Comparison of ENCODE assay signal across 1 cellular context in the genomic region with DNA sequence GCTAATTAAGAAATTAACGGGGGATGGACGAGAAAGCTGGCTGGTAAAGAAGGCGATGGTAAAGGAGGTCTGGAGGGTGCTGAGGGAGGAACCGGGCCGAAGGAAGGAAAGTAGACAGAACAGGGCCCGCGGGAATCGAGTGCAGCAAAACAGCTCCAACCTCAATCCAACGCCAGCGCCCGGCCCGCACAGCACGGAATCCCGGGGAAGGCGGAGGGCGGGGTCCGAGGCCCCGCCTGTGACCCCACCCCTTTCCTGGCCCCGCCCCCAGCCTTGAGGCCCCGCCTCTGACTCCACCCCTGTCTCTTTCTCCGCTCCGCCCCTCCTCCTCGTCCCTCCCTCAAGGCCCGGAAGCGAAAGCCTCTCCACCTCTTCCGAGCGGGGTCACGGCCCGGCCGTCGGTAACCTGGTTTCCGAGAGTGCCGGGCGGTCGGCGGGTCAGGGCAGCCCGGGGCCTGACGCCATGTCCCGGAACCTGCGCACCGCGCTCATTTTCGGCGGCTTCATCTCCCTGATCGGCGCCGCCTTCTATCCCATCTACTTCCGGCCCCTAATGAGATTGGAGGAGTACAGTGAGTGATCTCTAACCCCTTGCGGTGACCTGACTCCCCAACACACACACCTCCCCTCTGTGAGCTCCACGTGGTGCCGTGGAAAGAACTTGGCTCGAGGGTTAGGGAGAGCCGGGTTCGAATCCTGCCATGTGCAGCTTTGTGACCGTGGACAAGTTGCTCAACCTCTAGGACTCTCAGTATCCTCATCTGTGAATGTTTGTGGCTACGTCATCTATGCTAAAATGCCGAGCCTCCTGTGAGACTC.
TF ChIP-seq lines count a peak whose summit lies in the region.

A gene (plus strand): TSS at position 370 of the 819 bp plus-strand sequence. CDS start 94 bp downstream, at position 464.

TF ChIP-seq in HepG2, 621 proteins besides CTCF, POLR2A, EP300 and RAD21 (continued from another document and continues in another):
- TF ChIP-seq, protein P1, sequence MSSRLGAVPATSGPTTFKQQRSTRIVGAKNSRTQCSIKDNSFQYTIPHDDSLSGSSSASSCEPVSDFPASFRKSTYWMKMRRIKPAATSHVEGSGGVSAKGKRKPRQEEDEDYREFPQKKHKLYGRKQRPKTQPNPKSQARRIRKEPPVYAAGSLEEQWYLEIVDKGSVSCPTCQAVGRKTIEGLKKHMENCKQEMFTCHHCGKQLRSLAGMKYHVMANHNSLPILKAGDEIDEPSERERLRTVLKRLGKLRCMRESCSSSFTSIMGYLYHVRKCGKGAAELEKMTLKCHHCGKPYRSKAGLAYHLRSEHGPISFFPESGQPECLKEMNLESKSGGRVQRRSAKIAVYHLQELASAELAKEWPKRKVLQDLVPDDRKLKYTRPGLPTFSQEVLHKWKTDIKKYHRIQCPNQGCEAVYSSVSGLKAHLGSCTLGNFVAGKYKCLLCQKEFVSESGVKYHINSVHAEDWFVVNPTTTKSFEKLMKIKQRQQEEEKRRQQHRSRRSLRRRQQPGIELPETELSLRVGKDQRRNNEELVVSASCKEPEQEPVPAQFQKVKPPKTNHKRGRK (CRISPR knock-in tag; IDR thresholded peaks at IDR 0.05) = no peak
- TF ChIP-seq, protein P2, sequence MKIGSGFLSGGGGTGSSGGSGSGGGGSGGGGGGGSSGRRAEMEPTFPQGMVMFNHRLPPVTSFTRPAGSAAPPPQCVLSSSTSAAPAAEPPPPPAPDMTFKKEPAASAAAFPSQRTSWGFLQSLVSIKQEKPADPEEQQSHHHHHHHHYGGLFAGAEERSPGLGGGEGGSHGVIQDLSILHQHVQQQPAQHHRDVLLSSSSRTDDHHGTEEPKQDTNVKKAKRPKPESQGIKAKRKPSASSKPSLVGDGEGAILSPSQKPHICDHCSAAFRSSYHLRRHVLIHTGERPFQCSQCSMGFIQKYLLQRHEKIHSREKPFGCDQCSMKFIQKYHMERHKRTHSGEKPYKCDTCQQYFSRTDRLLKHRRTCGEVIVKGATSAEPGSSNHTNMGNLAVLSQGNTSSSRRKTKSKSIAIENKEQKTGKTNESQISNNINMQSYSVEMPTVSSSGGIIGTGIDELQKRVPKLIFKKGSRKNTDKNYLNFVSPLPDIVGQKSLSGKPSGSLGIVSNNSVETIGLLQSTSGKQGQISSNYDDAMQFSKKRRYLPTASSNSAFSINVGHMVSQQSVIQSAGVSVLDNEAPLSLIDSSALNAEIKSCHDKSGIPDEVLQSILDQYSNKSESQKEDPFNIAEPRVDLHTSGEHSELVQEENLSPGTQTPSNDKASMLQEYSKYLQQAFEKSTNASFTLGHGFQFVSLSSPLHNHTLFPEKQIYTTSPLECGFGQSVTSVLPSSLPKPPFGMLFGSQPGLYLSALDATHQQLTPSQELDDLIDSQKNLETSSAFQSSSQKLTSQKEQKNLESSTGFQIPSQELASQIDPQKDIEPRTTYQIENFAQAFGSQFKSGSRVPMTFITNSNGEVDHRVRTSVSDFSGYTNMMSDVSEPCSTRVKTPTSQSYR (CRISPR knock-in tag; IDR thresholded peaks at IDR 0.05; ENCODE audit: borderline replicate concordance) = no peak
- TF ChIP-seq XBP1 (CRISPR knock-in tag; IDR thresholded peaks at IDR 0.05) = no peak
- TF ChIP-seq SMC3 (IDR thresholded peaks at IDR 0.05; ENCODE audit: low read length) = no peak
- TF ChIP-seq NFYC (CRISPR knock-in tag; IDR thresholded peaks at IDR 0.05) = no peak
- no peak for TF ChIP-seq PAF1 (CRISPR knock-in tag; IDR thresholded peaks at IDR 0.05)
- no peak for TF ChIP-seq WIZ (CRISPR knock-in tag; IDR thresholded peaks at IDR 0.05)
- peak; percentile 71; the same call in 1 of the 2 replicates for TF ChIP-seq ZNF251 (CRISPR knock-in tag; IDR thresholded peaks at IDR 0.05)
- no peak for TF ChIP-seq NFE2L1 (CRISPR knock-in tag; IDR thresholded peaks at IDR 0.05; ENCODE audit: borderline replicate concordance)
- TF ChIP-seq PHF8 (CRISPR knock-in tag; IDR thresholded peaks at IDR 0.05) = peak; percentile 81
- TF ChIP-seq HHEX (CRISPR knock-in tag; IDR thresholded peaks at IDR 0.05) = no peak
- TF ChIP-seq ZNF501 (CRISPR knock-in tag; IDR thresholded peaks at IDR 0.05) = peak; percentile 70; the same call in 1 of the 2 replicates
- TF ChIP-seq ZNF317 (CRISPR knock-in tag; IDR thresholded peaks at IDR 0.05) = no peak
- no peak for TF ChIP-seq TEAD2 (CRISPR knock-in tag; IDR thresholded peaks at IDR 0.05)
- TF ChIP-seq ZNF253 (CRISPR knock-in tag; IDR thresholded peaks at IDR 0.05; ENCODE audit: borderline replicate concordance) = no peak
- TF ChIP-seq FOXJ3 (CRISPR knock-in tag; IDR thresholded peaks at IDR 0.05; ENCODE audit: borderline replicate concordance) = 0 out of 2 replicates have a peak, but pooled peaks have one; percentile 60
- TF ChIP-seq, protein P3, sequence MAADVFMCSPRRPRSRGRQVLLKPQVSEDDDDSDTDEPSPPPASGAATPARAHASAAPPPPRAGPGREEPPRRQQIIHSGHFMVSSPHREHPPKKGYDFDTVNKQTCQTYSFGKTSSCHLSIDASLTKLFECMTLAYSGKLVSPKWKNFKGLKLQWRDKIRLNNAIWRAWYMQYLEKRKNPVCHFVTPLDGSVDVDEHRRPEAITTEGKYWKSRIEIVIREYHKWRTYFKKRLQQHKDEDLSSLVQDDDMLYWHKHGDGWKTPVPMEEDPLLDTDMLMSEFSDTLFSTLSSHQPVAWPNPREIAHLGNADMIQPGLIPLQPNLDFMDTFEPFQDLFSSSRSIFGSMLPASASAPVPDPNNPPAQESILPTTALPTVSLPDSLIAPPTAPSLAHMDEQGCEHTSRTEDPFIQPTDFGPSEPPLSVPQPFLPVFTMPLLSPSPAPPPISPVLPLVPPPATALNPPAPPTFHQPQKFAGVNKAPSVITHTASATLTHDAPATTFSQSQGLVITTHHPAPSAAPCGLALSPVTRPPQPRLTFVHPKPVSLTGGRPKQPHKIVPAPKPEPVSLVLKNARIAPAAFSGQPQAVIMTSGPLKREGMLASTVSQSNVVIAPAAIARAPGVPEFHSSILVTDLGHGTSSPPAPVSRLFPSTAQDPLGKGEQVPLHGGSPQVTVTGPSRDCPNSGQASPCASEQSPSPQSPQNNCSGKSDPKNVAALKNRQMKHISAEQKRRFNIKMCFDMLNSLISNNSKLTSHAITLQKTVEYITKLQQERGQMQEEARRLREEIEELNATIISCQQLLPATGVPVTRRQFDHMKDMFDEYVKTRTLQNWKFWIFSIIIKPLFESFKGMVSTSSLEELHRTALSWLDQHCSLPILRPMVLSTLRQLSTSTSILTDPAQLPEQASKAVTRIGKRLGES (CRISPR knock-in tag; IDR thresholded peaks at IDR 0.05; ENCODE audit: borderline replicate concordance) = 0 out of 2 replicates have a peak, but pooled peaks have one; percentile 34
- TF ChIP-seq ZNF44 (CRISPR knock-in tag; IDR thresholded peaks at IDR 0.05) = peak; percentile 47; the same call in 1 of the 2 replicates
- no peak for TF ChIP-seq ZNF333 (CRISPR knock-in tag; IDR thresholded peaks at IDR 0.05; ENCODE audit: borderline replicate concordance)
- TF ChIP-seq HNRNPH1 (optimal IDR thresholded peaks at IDR 0.05; ENCODE audit: low read depth, low read length) = no peak
- TF ChIP-seq MBNL3 (CRISPR knock-in tag; conservative IDR thresholded peaks at IDR 0.05) = no peak
- peak; percentile 70; the same call in 1 of the 2 replicates for TF ChIP-seq ZNF543 (CRISPR knock-in tag; IDR thresholded peaks at IDR 0.05)
- TF ChIP-seq SIN3B (IDR thresholded peaks at IDR 0.05; ENCODE audit: low read length) = no peak
- peak in 1 of 2 experiments; percentile 74; a peak in 2 of 4 replicates for TF ChIP-seq NR2F1 (CRISPR knock-in tag; IDR thresholded peaks at IDR 0.05)
- peak; percentile 34; the same call in 1 of the 2 replicates for TF ChIP-seq SIX1 (CRISPR knock-in tag; IDR thresholded peaks at IDR 0.05; ENCODE audit: borderline replicate concordance)
- no peak for TF ChIP-seq ZNF772 (CRISPR knock-in tag; IDR thresholded peaks at IDR 0.05)
- TF ChIP-seq ZNF451 (CRISPR knock-in tag; IDR thresholded peaks at IDR 0.05) = peak; percentile 34; the same call in 1 of the 2 replicates
- TF ChIP-seq ZC3H4 (CRISPR knock-in tag; IDR thresholded peaks at IDR 0.05; ENCODE audit: borderline replicate concordance) = no peak; the same call in 1 of the 2 replicates
- TF ChIP-seq, protein P4, sequence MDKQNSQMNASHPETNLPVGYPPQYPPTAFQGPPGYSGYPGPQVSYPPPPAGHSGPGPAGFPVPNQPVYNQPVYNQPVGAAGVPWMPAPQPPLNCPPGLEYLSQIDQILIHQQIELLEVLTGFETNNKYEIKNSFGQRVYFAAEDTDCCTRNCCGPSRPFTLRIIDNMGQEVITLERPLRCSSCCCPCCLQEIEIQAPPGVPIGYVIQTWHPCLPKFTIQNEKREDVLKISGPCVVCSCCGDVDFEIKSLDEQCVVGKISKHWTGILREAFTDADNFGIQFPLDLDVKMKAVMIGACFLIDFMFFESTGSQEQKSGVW (CRISPR knock-in tag; IDR thresholded peaks at IDR 0.05; ENCODE audit: borderline replicate concordance) = no peak
- no peak for TF ChIP-seq ZNF775 (CRISPR knock-in tag; IDR thresholded peaks at IDR 0.05; ENCODE audit: borderline replicate concordance)
- no peak for TF ChIP-seq ZFP41 (CRISPR knock-in tag; IDR thresholded peaks at IDR 0.05; ENCODE audit: borderline replicate concordance)
- TF ChIP-seq, protein P5, sequence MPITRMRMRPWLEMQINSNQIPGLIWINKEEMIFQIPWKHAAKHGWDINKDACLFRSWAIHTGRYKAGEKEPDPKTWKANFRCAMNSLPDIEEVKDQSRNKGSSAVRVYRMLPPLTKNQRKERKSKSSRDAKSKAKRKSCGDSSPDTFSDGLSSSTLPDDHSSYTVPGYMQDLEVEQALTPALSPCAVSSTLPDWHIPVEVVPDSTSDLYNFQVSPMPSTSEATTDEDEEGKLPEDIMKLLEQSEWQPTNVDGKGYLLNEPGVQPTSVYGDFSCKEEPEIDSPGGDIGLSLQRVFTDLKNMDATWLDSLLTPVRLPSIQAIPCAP (CRISPR knock-in tag; IDR thresholded peaks at IDR 0.05; ENCODE audit: low read depth) = no peak
- peak; percentile 60; the same call in 1 of the 2 replicates for TF ChIP-seq KAT7 (CRISPR knock-in tag; IDR thresholded peaks at IDR 0.05; ENCODE audit: borderline replicate concordance)
- TF ChIP-seq, protein P6, sequence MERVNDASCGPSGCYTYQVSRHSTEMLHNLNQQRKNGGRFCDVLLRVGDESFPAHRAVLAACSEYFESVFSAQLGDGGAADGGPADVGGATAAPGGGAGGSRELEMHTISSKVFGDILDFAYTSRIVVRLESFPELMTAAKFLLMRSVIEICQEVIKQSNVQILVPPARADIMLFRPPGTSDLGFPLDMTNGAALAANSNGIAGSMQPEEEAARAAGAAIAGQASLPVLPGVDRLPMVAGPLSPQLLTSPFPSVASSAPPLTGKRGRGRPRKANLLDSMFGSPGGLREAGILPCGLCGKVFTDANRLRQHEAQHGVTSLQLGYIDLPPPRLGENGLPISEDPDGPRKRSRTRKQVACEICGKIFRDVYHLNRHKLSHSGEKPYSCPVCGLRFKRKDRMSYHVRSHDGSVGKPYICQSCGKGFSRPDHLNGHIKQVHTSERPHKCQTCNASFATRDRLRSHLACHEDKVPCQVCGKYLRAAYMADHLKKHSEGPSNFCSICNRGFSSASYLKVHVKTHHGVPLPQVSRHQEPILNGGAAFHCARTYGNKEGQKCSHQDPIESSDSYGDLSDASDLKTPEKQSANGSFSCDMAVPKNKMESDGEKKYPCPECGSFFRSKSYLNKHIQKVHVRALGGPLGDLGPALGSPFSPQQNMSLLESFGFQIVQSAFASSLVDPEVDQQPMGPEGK (CRISPR knock-in tag; IDR thresholded peaks at IDR 0.05) = peak; percentile 57
- TF ChIP-seq ZNF383 (CRISPR knock-in tag; IDR thresholded peaks at IDR 0.05; ENCODE audit: borderline replicate concordance) = no peak
- TF ChIP-seq, protein P7, sequence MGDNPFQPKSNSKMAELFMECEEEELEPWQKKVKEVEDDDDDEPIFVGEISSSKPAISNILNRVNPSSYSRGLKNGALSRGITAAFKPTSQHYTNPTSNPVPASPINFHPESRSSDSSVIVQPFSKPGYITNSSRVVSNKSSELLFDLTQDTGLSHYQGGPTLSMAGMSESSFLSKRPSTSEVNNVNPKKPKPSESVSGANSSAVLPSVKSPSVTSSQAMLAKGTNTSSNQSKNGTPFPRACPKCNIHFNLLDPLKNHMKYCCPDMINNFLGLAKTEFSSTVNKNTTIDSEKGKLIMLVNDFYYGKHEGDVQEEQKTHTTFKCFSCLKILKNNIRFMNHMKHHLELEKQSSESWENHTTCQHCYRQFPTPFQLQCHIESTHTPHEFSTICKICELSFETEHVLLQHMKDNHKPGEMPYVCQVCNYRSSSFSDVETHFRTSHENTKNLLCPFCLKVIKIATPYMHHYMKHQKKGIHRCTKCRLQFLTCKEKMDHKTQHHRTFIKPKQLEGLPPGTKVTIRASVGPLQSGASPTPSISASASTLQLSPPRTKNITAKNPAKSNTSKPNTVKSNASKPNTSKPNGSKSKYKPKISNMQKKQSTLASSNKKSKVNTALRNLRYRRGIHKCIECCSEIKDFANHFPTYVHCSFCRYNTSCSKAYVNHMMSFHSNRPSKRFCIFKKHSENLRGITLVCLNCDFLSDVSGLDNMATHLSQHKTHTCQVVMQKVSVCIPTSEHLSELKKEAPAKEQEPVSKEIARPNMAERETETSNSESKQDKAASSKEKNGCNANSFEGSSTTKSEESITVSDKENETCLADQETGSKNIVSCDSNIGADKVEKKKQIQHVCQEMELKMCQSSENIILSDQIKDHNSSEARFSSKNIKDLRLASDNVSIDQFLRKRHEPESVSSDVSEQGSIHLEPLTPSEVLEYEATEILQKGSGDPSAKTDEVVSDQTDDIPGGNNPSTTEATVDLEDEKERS (CRISPR knock-in tag; IDR thresholded peaks at IDR 0.05) = peak; percentile 87; the same call in 1 of the 2 replicates
- no peak for TF ChIP-seq SCMH1 (CRISPR knock-in tag; IDR thresholded peaks at IDR 0.05; ENCODE audit: borderline replicate concordance)
- TF ChIP-seq, protein P8, sequence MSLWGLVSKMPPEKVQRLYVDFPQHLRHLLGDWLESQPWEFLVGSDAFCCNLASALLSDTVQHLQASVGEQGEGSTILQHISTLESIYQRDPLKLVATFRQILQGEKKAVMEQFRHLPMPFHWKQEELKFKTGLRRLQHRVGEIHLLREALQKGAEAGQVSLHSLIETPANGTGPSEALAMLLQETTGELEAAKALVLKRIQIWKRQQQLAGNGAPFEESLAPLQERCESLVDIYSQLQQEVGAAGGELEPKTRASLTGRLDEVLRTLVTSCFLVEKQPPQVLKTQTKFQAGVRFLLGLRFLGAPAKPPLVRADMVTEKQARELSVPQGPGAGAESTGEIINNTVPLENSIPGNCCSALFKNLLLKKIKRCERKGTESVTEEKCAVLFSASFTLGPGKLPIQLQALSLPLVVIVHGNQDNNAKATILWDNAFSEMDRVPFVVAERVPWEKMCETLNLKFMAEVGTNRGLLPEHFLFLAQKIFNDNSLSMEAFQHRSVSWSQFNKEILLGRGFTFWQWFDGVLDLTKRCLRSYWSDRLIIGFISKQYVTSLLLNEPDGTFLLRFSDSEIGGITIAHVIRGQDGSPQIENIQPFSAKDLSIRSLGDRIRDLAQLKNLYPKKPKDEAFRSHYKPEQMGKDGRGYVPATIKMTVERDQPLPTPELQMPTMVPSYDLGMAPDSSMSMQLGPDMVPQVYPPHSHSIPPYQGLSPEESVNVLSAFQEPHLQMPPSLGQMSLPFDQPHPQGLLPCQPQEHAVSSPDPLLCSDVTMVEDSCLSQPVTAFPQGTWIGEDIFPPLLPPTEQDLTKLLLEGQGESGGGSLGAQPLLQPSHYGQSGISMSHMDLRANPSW (CRISPR knock-in tag; IDR thresholded peaks at IDR 0.05; ENCODE audit: borderline replicate concordance) = no peak
- TF ChIP-seq, protein P9, sequence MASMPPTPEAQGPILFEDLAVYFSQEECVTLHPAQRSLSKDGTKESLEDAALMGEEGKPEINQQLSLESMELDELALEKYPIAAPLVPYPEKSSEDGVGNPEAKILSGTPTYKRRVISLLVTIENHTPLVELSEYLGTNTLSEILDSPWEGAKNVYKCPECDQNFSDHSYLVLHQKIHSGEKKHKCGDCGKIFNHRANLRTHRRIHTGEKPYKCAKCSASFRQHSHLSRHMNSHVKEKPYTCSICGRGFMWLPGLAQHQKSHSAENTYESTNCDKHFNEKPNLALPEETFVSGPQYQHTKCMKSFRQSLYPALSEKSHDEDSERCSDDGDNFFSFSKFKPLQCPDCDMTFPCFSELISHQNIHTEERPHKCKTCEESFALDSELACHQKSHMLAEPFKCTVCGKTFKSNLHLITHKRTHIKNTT (CRISPR knock-in tag; IDR thresholded peaks at IDR 0.05) = no peak
